ENCODE assay signal across 17 cellular contexts in genomic region chr2:88697361-88698026, GRCh38. TPM values are rescaled to one million over a fixed set of nuclear protein-coding genes. Genes with fewer than 3 reads are reported as not detected.
DNase-seq lines count a peak whose midpoint lies in the region; ATAC-seq and TF ChIP-seq lines count a peak whose summit lies in the region.
"Had no signal": no experiment of that assay in that cellular context is flagged by ENCODE, and none has a peak within 500 bp of the region (broad histone marks: within the 10 kb centered on the region; RNA-seq: fewer than 3 reads in every experiment).

No MANE protein-coding gene starts in this region.

- H3K27me3 ChIP-seq in Loucy (ENCODE audit: insufficient read depth, low read length, poor library complexity, severe bottlenecking), result no peaks in the 10 kb centered on the region
- H3K27me3 ChIP-seq in suprapubic skin, result no peaks in the 10 kb centered on the region
- H3K27me3 ChIP-seq: left lung, Peyer's patch had no signal

- no peak overlapping the region for H3K4me3 Mint-ChIP-seq in activated T-cell treated with anti-CD3 and anti-CD28 coated beads, Interleukin-2, amount 50 U/mL, for 24 hours
- H3K4me3 Mint-ChIP-seq: naive B cell had no signal

- H3K4me1 ChIP-seq in Loucy (ENCODE audit: insufficient read depth, low read length, poor library complexity, severe bottlenecking), result peaks cover 62% of the 10 kb centered on the region
- H3K4me1 ChIP-seq in suprapubic skin, result peaks cover 17% of the 10 kb centered on the region

- H3K9me2 ChIP-seq in Loucy (replicated peaks; ENCODE audit: low read depth, low read length), result no peaks in the 10 kb centered on the region

- H3K27me3 Mint-ChIP-seq in activated T-cell treated with anti-CD3 and anti-CD28 coated beads, Interleukin-2, amount 50 U/mL, for 24 hours, result no peaks in the 10 kb centered on the region
- H3K27me3 Mint-ChIP-seq: naive B cell had no signal

- peaks cover 84% of the 10 kb centered on the region for H3K79me2 ChIP-seq in Loucy (ENCODE audit: insufficient read depth, low read length)

- peak overlapping the region; percentile 60 for H2AFZ ChIP-seq in Loucy (ENCODE audit: low read length)

- peaks cover 3% of the 10 kb centered on the region for H4K20me1 ChIP-seq in Loucy (ENCODE audit: insufficient read depth, low read length, poor library complexity, severe bottlenecking)

- no peak for TF ChIP-seq POLR2A in suprapubic skin (IDR thresholded peaks at IDR 0.05)

- H3K9ac ChIP-seq in Loucy (ENCODE audit: low read depth, low read length, poor library complexity, severe bottlenecking), result peak overlapping the region; percentile 63

- H3F3A ChIP-seq in Loucy (ENCODE audit: low read depth), result no peaks in the 10 kb centered on the region

- H3K27ac Mint-ChIP-seq in activated T-cell treated with anti-CD3 and anti-CD28 coated beads, Interleukin-2, amount 50 U/mL, for 24 hours, result peak overlapping the region; percentile 5

- peak overlapping the region; percentile 72 for H3K4me3 ChIP-seq in Loucy (ENCODE audit: low read length, poor library complexity, severe bottlenecking)
- no peak overlapping the region for H3K4me3 ChIP-seq in suprapubic skin
- H3K4me3 ChIP-seq: left lung, prostate gland had no signal

- peaks cover 50% of the 10 kb centered on the region for H3K4me1 Mint-ChIP-seq in activated T-cell treated with anti-CD3 and anti-CD28 coated beads, Interleukin-2, amount 50 U/mL, for 24 hours (ENCODE audit: low read depth)

- peaks cover 56% of the 10 kb centered on the region for H3K36me3 Mint-ChIP-seq in activated T-cell treated with anti-CD3 and anti-CD28 coated beads, Interleukin-2, amount 50 U/mL, for 24 hours (ENCODE audit: low read depth)

- peak overlapping the region; percentile 82 for H3K4me2 ChIP-seq in Loucy (ENCODE audit: low read depth, low read length, poor library complexity, severe bottlenecking)

- no peak for TF ChIP-seq EP300 in suprapubic skin (IDR thresholded peaks at IDR 0.05)

- TF ChIP-seq CTCF in Loucy (conservative IDR thresholded peaks at IDR 0.05; ENCODE audit: low read length), result no peak
- TF ChIP-seq CTCF in suprapubic skin (IDR thresholded peaks at IDR 0.05), result no peak

- no peak for DNase-seq in activated T-cell treated with anti-CD3 and anti-CD28 coated beads, Interleukin-2, amount 50 U/mL, for 24 hours
- DNase-seq in activated T-cell treated with anti-CD3 and anti-CD28 coated beads for 4 hours (no peak), dermis blood vessel endothelial cell (peak; percentile 7), suprapubic skin (ENCODE audit: low spot score in 2 of 2) (no peak), NCI-H1436 (lab: John Stamatoyannopoulos, UW) (no peak), cerebellar cortex (ENCODE audit: low spot score) (no peak)
- DNase-seq: ACHN; effector memory CD4-positive, alpha-beta T cell; left lung; naive B cell; NCI-H2029; NCI-H524; Peyer's patch; substantia nigra had no signal

- peak overlapping the region; percentile 29 for H3K27ac ChIP-seq in suprapubic skin

- ATAC-seq in GM21367 (IDR thresholded peaks at IDR 0.05; ENCODE audit: unreplicated experiment), result no peak

- H3K9me3 ChIP-seq in Loucy (ENCODE audit: insufficient read depth, low read depth, low read length) (no peaks in the 10 kb centered on the region), suprapubic skin (no peaks in the 10 kb centered on the region)
- H3K9me3 ChIP-seq: left lung, Peyer's patch, prostate gland had no signal

- H3K9me3 Mint-ChIP-seq in activated T-cell treated with anti-CD3 and anti-CD28 coated beads, Interleukin-2, amount 50 U/mL, for 24 hours, result no peaks in the 10 kb centered on the region

- H3K36me3 ChIP-seq in Loucy (ENCODE audit: insufficient read depth, low read length) (peaks cover 21% of the 10 kb centered on the region; the same call in 1 of the 2 replicates), suprapubic skin (peaks cover 20% of the 10 kb centered on the region)
- H3K36me3 ChIP-seq: prostate gland had no signal

- 88% methylated on average over 3 of the region's 3 CpGs for WGBS in suprapubic skin

RNA-seq across cellular contexts. Expression of gene RPIA, which starts 6.0 kb away (rescaled TPM):
- total RNA-seq in dermis blood vessel endothelial cell, result 14.5 and 16.5 TPM in 2 replicates
- 1 to 10 TPM; 7.9 to 9.8 (median 9.6) TPM for total RNA-seq in suprapubic skin
